ENCODE assay signal across 7 cellular contexts in genomic region chr4:151219938-151220337, GRCh38. TPM values are rescaled to one million over a fixed set of nuclear protein-coding genes. Genes with fewer than 3 reads are reported as not detected.
"Had no signal": no experiment of that assay in that cellular context is flagged by ENCODE, and none has a peak within 500 bp of the region (broad histone marks: within the 10 kb centered on the region; RNA-seq: fewer than 3 reads in every experiment).

No MANE protein-coding gene starts in this region.

- ATAC-seq: GM23338 had no signal

- H3K4me3 Mint-ChIP-seq: GM23338, H9 had no signal

- H3K4me3 ChIP-seq: GM23338 had no signal

- H2AFZ ChIP-seq: GM23338 had no signal

- DNase-seq: H9, HCEC 1CT, IMR-90, KBM-7 had no signal

- H3K27ac Mint-ChIP-seq: H9 had no signal

- H3K4me2 ChIP-seq: GM23338 had no signal

RNA-seq across cellular contexts. Expression of gene PRSS48, which starts 57.0 kb away (rescaled TPM):
- total RNA-seq: GM23338, H1, H9, HT-29, IMR-90 had no signal
- polyA plus RNA-seq: H1, IMR-90 had no signal
